Comparison of ENCODE assay signal across 9 cellular contexts in genomic region chr7:64407148-64407547, GRCh38.
"Had no signal": no experiment of that assay in that cellular context is flagged by ENCODE, and none has a peak within 500 bp of the region (broad histone marks: within the 10 kb centered on the region; RNA-seq: fewer than 3 reads in every experiment).

No MANE protein-coding gene starts in this region.

- H3K36me3 Mint-ChIP-seq: IgD-negative memory B cell had no signal

- H3K27me3 Mint-ChIP-seq: IgD-negative memory B cell had no signal

- H3K4me3 Mint-ChIP-seq: H9 had no signal

- FAIRE-seq: HepG2, HTR-8/SVneo had no signal

- H3K27ac Mint-ChIP-seq: H9, IgD-negative memory B cell had no signal

- DNase-seq: GM23248, GOT3, H9, HCEC 1CT, KBM-7 had no signal

- H3K9ac ChIP-seq: GM23248, KMS-11 had no signal

- H3K4me1 Mint-ChIP-seq: H9, IgD-negative memory B cell had no signal

- H3K4me3 ChIP-seq: GM23248 had no signal

- H3K27ac ChIP-seq: GM23248, KMS-11 had no signal
